Comparison of ENCODE assay signal across 9 cellular contexts in the genomic region with DNA sequence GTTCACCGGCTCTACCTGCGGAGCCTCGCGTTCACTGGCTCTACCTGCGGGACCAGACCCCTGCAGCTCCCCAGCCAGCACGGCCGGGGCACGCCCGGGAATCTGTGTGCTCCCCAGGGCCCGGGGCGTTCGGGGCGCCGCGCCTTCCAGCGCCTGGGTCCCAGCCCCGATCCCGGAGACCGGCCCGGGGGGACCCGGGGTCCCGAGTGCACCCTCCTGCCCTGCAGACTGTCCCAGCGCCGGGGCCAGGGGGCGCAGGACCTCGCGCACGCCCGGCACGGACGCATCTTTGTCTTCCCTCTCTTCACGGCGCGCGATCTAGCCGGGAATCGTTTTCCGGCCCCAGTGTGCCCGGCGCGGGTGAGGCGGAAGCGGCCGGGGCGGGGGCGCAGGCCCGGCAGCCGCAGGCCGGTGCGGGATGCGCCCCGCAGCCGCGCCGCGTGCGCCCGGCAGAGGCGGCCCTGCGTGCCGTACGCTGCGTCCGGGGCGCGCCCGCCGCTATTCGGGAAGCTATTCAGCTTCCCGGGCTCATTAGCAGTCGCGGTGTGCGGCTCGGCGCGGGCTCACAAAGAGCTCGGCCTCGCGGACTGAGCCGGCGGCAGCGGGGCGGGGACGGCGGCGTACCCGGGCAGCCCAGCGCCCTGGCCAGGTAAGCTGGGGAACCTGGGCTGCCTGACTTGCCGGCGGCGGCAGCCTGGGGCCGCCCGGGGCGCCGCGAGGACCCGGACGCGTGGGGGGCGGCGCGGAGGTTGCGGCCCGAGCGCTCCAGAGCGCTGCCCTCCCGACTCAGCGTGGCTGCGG. TPM values are rescaled to one million over a fixed set of nuclear protein-coding genes. Genes with fewer than 3 reads are reported as not detected.
A peak's percentile ranks its signal among the peaks of the same experiment; 100 is the strongest.
DNase-seq lines count a peak whose midpoint lies in the region; ATAC-seq, FAIRE-seq and TF ChIP-seq lines count a peak whose summit lies in the region.
"Had no signal": no experiment of that assay in that cellular context is flagged by ENCODE, and none has a peak within 500 bp of the region (broad histone marks: within the 10 kb centered on the region; RNA-seq: fewer than 3 reads in every experiment).

A gene (plus strand): TSS at position 345 of the 801 bp plus-strand sequence. CDS start 167,911 bp downstream, outside the sequence.

- H2AFZ ChIP-seq in neuronal stem cell (ENCODE audit: low read length): peak within 1 kb of the TSS; percentile 97

- intact Hi-C loops in esophagus squamous epithelium (cut with DNase I): no loop called here

- H2AK5ac ChIP-seq in neuronal stem cell (ENCODE audit: low read depth, low read length): peak within 1 kb of the TSS; percentile 98

- peak within 1 kb of the TSS; percentile 72 for H4K8ac ChIP-seq in neuronal stem cell (ENCODE audit: low read depth, low read length)

- H2BK120ac ChIP-seq in neuronal stem cell (ENCODE audit: low read depth, low read length): peak within 1 kb of the TSS; percentile 87

- peak within 1 kb of the TSS; percentile 86 for H3K9ac ChIP-seq in neuronal stem cell (ENCODE audit: low read depth, low read length, poor library complexity)

- peak within 1 kb of the TSS; percentile 85 for H3K23ac ChIP-seq in neuronal stem cell (ENCODE audit: low read depth, low read length, poor library complexity)

- no peak for FAIRE-seq in GM12892 (lab: Jason Lieb, UNC)

- POLR2A ChIA-PET in BJ (lab: Charles Lee): no interaction called here

- H3K27ac ChIP-seq in esophagus squamous epithelium (peak within 1 kb of the TSS in 1 of 4 donors; percentile 25), neuronal stem cell (replicated peaks; ENCODE audit: low read length) (no peak within 1 kb of the TSS)

- TF ChIP-seq POLR2A in esophagus squamous epithelium (IDR thresholded peaks at IDR 0.05) (peak in 1 of 4 donors; percentile 6), GM12892 (IDR thresholded peaks at IDR 0.05; ENCODE audit: low read depth, low read length) (no peak)

- H3K27me3 ChIP-seq in BJ (ENCODE audit: control insufficient read depth, insufficient read depth, low read length): no peaks in the 10 kb centered on the region
- H3K27me3 ChIP-seq in esophagus squamous epithelium: peaks cover 0 to 46% (median 0%) of the 10 kb centered on the region in 4 donors
- peaks cover 0 to 1% (median 0%) of the 10 kb centered on the region in 3 experiments for H3K27me3 ChIP-seq in neuronal stem cell (ENCODE audit: control insufficient read depth in 3 of 3, insufficient read depth in 3 of 3, low read depth in 1 of 3, low read length in 3 of 3)

- DNase-seq in BJ (ENCODE audit: low read depth) (no peak), activated T-cell treated with anti-CD3 and anti-CD28 coated beads for 4 hours (peak; percentile 36), esophagus squamous epithelium (lab: John Stamatoyannopoulos, UW) (no peak), neuronal stem cell (ENCODE audit: low spot score) (no peak), GM12892 (ENCODE audit: insufficient read length) (no peak)

- peak within 1 kb of the TSS; percentile 46 for H2BK12ac ChIP-seq in neuronal stem cell (ENCODE audit: low read length)

- H3K36me3 ChIP-seq in BJ (ENCODE audit: control insufficient read depth, insufficient read depth, low read length) (no peaks in the 10 kb centered on the region), esophagus squamous epithelium (no peaks in the 10 kb centered on the region), neuronal stem cell (replicated peaks in 1 of 2; ENCODE audit: control insufficient read depth in 2 of 2, insufficient read depth in 2 of 2, low read length in 2 of 2) (peaks cover 0 to 3% of the 10 kb centered on the region in 2 donors)

- CTCF ChIA-PET in BJ (lab: Yijun Ruan, JAX): interaction anchor here (0.9 kb wide), 1 partner anchor 90 kb away, joined by 4 read pairs; no protein-coding TSS in a partner anchor

- no peak for ATAC-seq in HG02678 (IDR thresholded peaks at IDR 0.05; ENCODE audit: unreplicated experiment)
- no peak for ATAC-seq in GM18870 (IDR thresholded peaks at IDR 0.05; ENCODE audit: unreplicated experiment)
- ATAC-seq: HCT116 had no signal

- H4K91ac ChIP-seq in neuronal stem cell (ENCODE audit: low read depth, low read length, poor library complexity): peak within 1 kb of the TSS; percentile 85

- peak within 1 kb of the TSS; percentile 89 for H3K4me2 ChIP-seq in neuronal stem cell (ENCODE audit: insufficient read depth, low read length, poor library complexity, severe bottlenecking)

- peaks cover 13% of the 10 kb centered on the region for H3K79me1 ChIP-seq in neuronal stem cell (ENCODE audit: low read depth, low read length)

- peak within 1 kb of the TSS; percentile 98 for H3K14ac ChIP-seq in neuronal stem cell (ENCODE audit: low read length)

- H3K9me3 ChIP-seq in esophagus squamous epithelium (no peaks in the 10 kb centered on the region), neuronal stem cell (replicated peaks in 1 of 2; ENCODE audit: control insufficient read depth in 2 of 2, insufficient read depth in 1 of 2, low read depth in 1 of 2, low read length in 2 of 2) (no peaks in the 10 kb centered on the region)

- H3K4me1 ChIP-seq in esophagus squamous epithelium (peaks cover 4 to 27% (median 13%) of the 10 kb centered on the region in 3 donors), neuronal stem cell (ENCODE audit: control insufficient read depth in 2 of 2, insufficient read depth in 1 of 2, low read depth in 1 of 2, low read length in 2 of 2) (peaks cover 19 to 21% of the 10 kb centered on the region in 2 donors)

- no CpG with 5 or more reads among the region's 109 CpGs for WGBS in esophagus squamous epithelium, 2 donors
- no CpG with 5 or more reads among the region's 109 CpGs for WGBS in neuronal stem cell (ENCODE audit: extremely low coverage in 2 of 2, insufficient read length in 2 of 2, insufficient replicate concordance in 1 of 2), 2 donors

- H2BK15ac ChIP-seq in neuronal stem cell (ENCODE audit: low read length): peak within 1 kb of the TSS; percentile 99

- H3K4ac ChIP-seq in neuronal stem cell (ENCODE audit: low read length): peak within 1 kb of the TSS; percentile 97

- TF ChIP-seq CTCF in BJ (IDR thresholded peaks at IDR 0.05; ENCODE audit: insufficient read depth, low read depth, low read length) (peak; percentile 7; the same call in 1 of the 2 replicates), LNCAP (IDR thresholded peaks at IDR 0.05) (peak; percentile 32; the same call in 1 of the 2 replicates), esophagus squamous epithelium (IDR thresholded peaks at IDR 0.05) (no peak)

- H2BK5ac ChIP-seq in neuronal stem cell (ENCODE audit: low read length): peak within 1 kb of the TSS; percentile 53

- H3K4me3 ChIP-seq in BJ (ENCODE audit: low read depth, low read length): peak within 1 kb of the TSS; percentile 56
- peak within 1 kb of the TSS; percentile 43 to 75 (median 52) for H3K4me3 ChIP-seq in esophagus squamous epithelium
- H3K4me3 ChIP-seq in neuronal stem cell (ENCODE audit: low read length in 2 of 2): peak within 1 kb of the TSS; percentile 57 to 90

- peak within 1 kb of the TSS; percentile 96 for H3K18ac ChIP-seq in neuronal stem cell (ENCODE audit: low read length)

RNA-seq across cellular contexts. Expression of the gene that starts here (rescaled TPM):
- polyA plus RNA-seq in BJ (2011; rRNA removed): 8.5 and 15.1 TPM in 2 replicates
- polyA minus RNA-seq in BJ (2011; rRNA and poly(A)+ RNA removed): 8.3 and 9.4 TPM in 2 replicates
- total RNA-seq in esophagus squamous epithelium: 1 to 10 TPM in 3 of 4 donors, under 1 TPM in 1; 0.82 to 9.9 (median 1.6) TPM
- polyA plus RNA-seq in neuronal stem cell (2013, experiment 1 of 2): 30.6 TPM
- polyA plus RNA-seq in neuronal stem cell (2013, experiment 2 of 2): 29.0 TPM
- polyA plus RNA-seq in GM12892 (2012; ENCODE audit: missing spikeins): not detected

Comparison
In these comparisons a context has a peak if more than half of its experiments do, and no peak if none do; other contexts are left out.
1. CTCF ChIP-seq: peak in BJ (single experiment) and LNCAP (single experiment); none in esophagus squamous epithelium (0 of 6).
2. Peak in every context shown above with its lines, with median percentiles within 50 percentile points of each other: H3K4me3 ChIP-seq.